In the genomic region with DNA sequence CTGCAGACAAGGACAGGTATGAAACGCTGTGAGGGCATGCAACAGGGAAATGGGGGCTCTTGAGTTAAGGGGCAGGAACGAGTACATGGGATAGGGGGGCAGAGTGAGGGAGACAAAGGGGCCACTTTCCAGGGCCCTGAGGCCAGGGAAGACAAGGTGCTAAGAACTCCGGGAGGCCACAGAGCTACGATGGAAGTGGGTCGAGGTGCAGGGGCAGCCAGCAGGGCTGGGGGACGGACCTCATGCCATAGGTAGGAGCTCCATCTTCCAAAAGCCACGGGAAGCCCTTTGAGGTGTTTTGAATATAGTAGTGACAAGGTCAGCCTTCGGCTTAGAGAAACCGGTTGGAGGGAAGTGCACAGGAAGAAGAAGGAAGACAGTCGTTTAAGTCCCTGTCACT, we compare ENCODE assay signal across 30 cellular contexts. TPM values are rescaled to one million over a fixed set of nuclear protein-coding genes. Genes with fewer than 3 reads are reported as not detected.
"Had no signal": no experiment of that assay in that cellular context is flagged by ENCODE, and none has a peak within 500 bp of the region (broad histone marks: within the 10 kb centered on the region; RNA-seq: fewer than 3 reads in every experiment).

No MANE protein-coding gene starts in this region.

- DNase-seq: activated B cell treated with CpG ODN at 0.5 μM for 24 hours; activated CD4-positive, alpha-beta T cell treated with anti-CD3 and anti-CD28 coated beads for 48 hours; activated CD4-positive, alpha-beta T cell treated with anti-CD3 and anti-CD28 coated beads, Interleukin-2, amount 50 U/mL, for 1 hour; activated CD4-positive, alpha-beta T cell treated with anti-CD3 and anti-CD28 coated beads, Interleukin-2, amount 50 U/mL, for 48 hours; activated CD8-positive, alpha-beta memory T cell treated with anti-CD3 and anti-CD28 coated beads for 24 hours; activated CD8-positive, alpha-beta T cell treated with anti-CD3 and anti-CD28 coated beads for 36 hours; activated effector memory CD4-positive, alpha-beta T cell treated with Interleukin-2 at 50 U/mL for 16 hours; activated gamma-delta T cell treated with Interleukin-2 at 50 U/mL for 16 hours; activated naive CD4-positive, alpha-beta T cell treated with anti-CD3 and anti-CD28 coated beads, Interleukin-2, amount 50 U/mL, for 16 hours; activated naive CD4-positive, alpha-beta T cell treated with Interleukin-2 at 50 U/mL for 16 hours; activated T-cell treated with anti-CD3 and anti-CD28 coated beads, Interleukin-2, amount 50 U/mL, for 4 hours; amniotic stem cell; body of pancreas; colonic mucosa; effector CD8-positive, alpha-beta T cell; esophagus squamous epithelium; foreskin melanocyte; T-helper 2 cell had no signal

- ATAC-seq: activated CD4-positive, CD25-positive, alpha-beta regulatory T cell treated with anti-CD3 and anti-CD28 coated beads, Interleukin-2, amount 50 U/mL, for 24 hours; activated CD8-positive, alpha-beta T cell treated with anti-CD3 and anti-CD28 coated beads for 36 hours; activated T-cell treated with anti-CD3 and anti-CD28 coated beads, Interleukin-2, amount 50 U/mL, for 4 hours; activated T-helper 17 cell treated with anti-CD3 and anti-CD28 coated beads, Interleukin-2, amount 50 U/mL, for 72 hours; body of pancreas; gastroesophageal sphincter had no signal

- H3K36me3 ChIP-seq: colonic mucosa, esophagus squamous epithelium, gastroesophageal sphincter had no signal

- H3K27me3 ChIP-seq: body of pancreas, colonic mucosa had no signal

- H3K27ac ChIP-seq: body of pancreas, colonic mucosa, epithelial cell of prostate, esophagus squamous epithelium, gastroesophageal sphincter, VCaP had no signal

- H3K9me3 Mint-ChIP-seq: activated B cell treated with CpG ODN at 0.5 μM for 24 hours; activated CD8-positive, alpha-beta T cell treated with anti-CD3 and anti-CD28 coated beads for 36 hours; activated T-cell treated with anti-CD3 and anti-CD28 coated beads, Interleukin-2, amount 50 U/mL, for 4 hours; activated T-helper 17 cell treated with anti-CD3 and anti-CD28 coated beads, Interleukin-2, amount 50 U/mL, for 72 hours had no signal

- H3K36me3 Mint-ChIP-seq: activated naive CD8-positive, alpha-beta T cell had no signal

- H3K9me3 ChIP-seq: body of pancreas, colonic mucosa, esophagus squamous epithelium, gastroesophageal sphincter had no signal

- H3K27ac Mint-ChIP-seq: activated B cell treated with CpG ODN at 0.5 μM for 24 hours; activated CD8-positive, alpha-beta T cell treated with anti-CD3 and anti-CD28 coated beads for 36 hours; activated naive CD8-positive, alpha-beta T cell; activated T-helper 17 cell treated with anti-CD3 and anti-CD28 coated beads, Interleukin-2, amount 50 U/mL, for 72 hours had no signal

- H3K4me1 ChIP-seq: body of pancreas, colonic mucosa, esophagus squamous epithelium, gastroesophageal sphincter had no signal

- H3K4me1 Mint-ChIP-seq: activated B cell treated with CpG ODN at 0.5 μM for 24 hours; activated T-helper 17 cell treated with anti-CD3 and anti-CD28 coated beads, Interleukin-2, amount 50 U/mL, for 72 hours had no signal

- H3K4me3 Mint-ChIP-seq: activated B cell treated with CpG ODN at 0.5 μM for 24 hours; activated CD8-positive, alpha-beta T cell treated with anti-CD3 and anti-CD28 coated beads for 36 hours; activated naive CD8-positive, alpha-beta T cell; activated T-cell treated with anti-CD3 and anti-CD28 coated beads, Interleukin-2, amount 50 U/mL, for 4 hours; activated T-helper 17 cell treated with anti-CD3 and anti-CD28 coated beads, Interleukin-2, amount 50 U/mL, for 72 hours had no signal

- H3K4me3 ChIP-seq: body of pancreas, colonic mucosa, esophagus squamous epithelium, gastroesophageal sphincter had no signal

RNA-seq across cellular contexts. Expression of a gene that starts 35.6 kb away (rescaled TPM):
- total RNA-seq: activated CD8-positive, alpha-beta T cell treated with anti-CD3 and anti-CD28 coated beads for 36 hours; activated T-cell treated with anti-CD3 and anti-CD28 coated beads, Interleukin-2, amount 50 U/mL, for 4 hours; activated T-helper 17 cell treated with anti-CD3 and anti-CD28 coated beads, Interleukin-2, amount 50 U/mL, for 72 hours; dermis microvascular lymphatic vessel endothelial cell; endothelial cell of umbilical vein; fibroblast of lung; fibroblast of villous mesenchyme; glomerular endothelial cell; T-helper 1 cell treated with Interleukin-12 subunit alpha and Interleukin-12 subunit beta and Interleukin-4 antibody, amounts not matched to agents 30 ng/mL and 1 ng/mL, for 36 hours had no signal
- polyA plus RNA-seq: endothelial cell of umbilical vein, fibroblast of lung had no signal
